19 cellular contexts compared by ENCODE assay signal in genomic region chr1:86798608-86799291, GRCh38.
DNase-seq lines count a peak whose midpoint lies in the region; ATAC-seq and TF ChIP-seq lines count a peak whose summit lies in the region.
"Had no signal": no experiment of that assay in that cellular context is flagged by ENCODE, and none has a peak within 500 bp of the region (broad histone marks: within the 10 kb centered on the region; RNA-seq: fewer than 3 reads in every experiment).

No MANE protein-coding gene starts in this region.

- no peaks in the 10 kb centered on the region for H3K27me3 Mint-ChIP-seq in activated CD8-positive, alpha-beta T cell treated with anti-CD3 and anti-CD28 coated beads for 36 hours
- H3K27me3 Mint-ChIP-seq in endothelial cell (ENCODE audit: unreplicated experiment), result no peaks in the 10 kb centered on the region

- CTCF ChIA-PET in activated CD8-positive, alpha-beta T cell treated with anti-CD3 and anti-CD28 coated beads for 36 hours (lab: Charles Lee), result no interaction called here

- H3K4me1 Mint-ChIP-seq in activated CD8-positive, alpha-beta T cell treated with anti-CD3 and anti-CD28 coated beads for 36 hours (ENCODE audit: low read depth), result no peaks in the 10 kb centered on the region
- no peaks in the 10 kb centered on the region for H3K4me1 Mint-ChIP-seq in endothelial cell (ENCODE audit: unreplicated experiment)
- H3K4me1 Mint-ChIP-seq: H9 had no signal

- no peak overlapping the region for H3K27ac Mint-ChIP-seq in activated CD8-positive, alpha-beta T cell treated with anti-CD3 and anti-CD28 coated beads for 36 hours
- no peak overlapping the region for H3K27ac Mint-ChIP-seq in endothelial cell (ENCODE audit: unreplicated experiment)
- H3K27ac Mint-ChIP-seq: H9 had no signal

- H3K4me3 Mint-ChIP-seq in activated CD8-positive, alpha-beta T cell treated with anti-CD3 and anti-CD28 coated beads for 36 hours, result no peak overlapping the region
- no peak overlapping the region for H3K4me3 Mint-ChIP-seq in endothelial cell (ENCODE audit: unreplicated experiment)
- H3K4me3 Mint-ChIP-seq: H9 had no signal

- TF ChIP-seq CTCF in GM12865 (IDR thresholded peaks at IDR 0.05; ENCODE audit: insufficient read depth, low read depth, low read length, missing control alignments) (no peak), endothelial cell (IDR thresholded peaks at IDR 0.05; ENCODE audit: unreplicated experiment) (no peak)
- TF ChIP-seq CTCF in activated CD8-positive, alpha-beta T cell treated with anti-CD3 and anti-CD28 coated beads for 36 hours (IDR thresholded peaks at IDR 0.05), result no peak

- POLR2A ChIA-PET in activated CD8-positive, alpha-beta T cell treated with anti-CD3 and anti-CD28 coated beads for 36 hours (lab: Charles Lee), result interaction anchor here (1.4 kb wide), 1 partner anchor 95 kb away, joined by 3 read pairs; the partner anchor contains the start of gene SH3GLB1

- peak; percentile 72 for ATAC-seq in GM19324 (IDR thresholded peaks at IDR 0.05; ENCODE audit: low FRiP score, unreplicated experiment)
- peak; percentile 58 for ATAC-seq in HG02798 (IDR thresholded peaks at IDR 0.05; ENCODE audit: poor library complexity, unreplicated experiment)
- peak; percentile 71 for ATAC-seq in activated CD8-positive, alpha-beta T cell treated with anti-CD3 and anti-CD28 coated beads for 36 hours
- ATAC-seq in GM19467 (IDR thresholded peaks at IDR 0.05; ENCODE audit: unreplicated experiment), result no peak
- ATAC-seq: left colon had no signal

- intact Hi-C loops in activated CD8-positive, alpha-beta T cell treated with anti-CD3 and anti-CD28 coated beads for 36 hours (cut with micrococcal nuclease), result no loop called here

- no peak overlapping the region for H3K4me3 ChIP-seq in GM12865 (ENCODE audit: low read depth, low read length)
- H3K4me3 ChIP-seq: coronary artery, PC-9, thyroid gland had no signal

- H3K36me3 Mint-ChIP-seq in activated CD8-positive, alpha-beta T cell treated with anti-CD3 and anti-CD28 coated beads for 36 hours (ENCODE audit: low read depth), result no peaks in the 10 kb centered on the region
- no peaks in the 10 kb centered on the region for H3K36me3 Mint-ChIP-seq in endothelial cell (ENCODE audit: low read depth, unreplicated experiment)

- peak; percentile 62 for DNase-seq in GM12865 (ENCODE audit: low read depth)
- no peak for DNase-seq in activated CD8-positive, alpha-beta T cell treated with anti-CD3 and anti-CD28 coated beads for 36 hours
- DNase-seq in T-helper 9 cell, result no peak
- DNase-seq in endothelial cell (ENCODE audit: low spot score), result no peak
- DNase-seq in NK-92 treated with Interleukin-12 subunit alpha and Interleukin-12 subunit beta, amount 100 ng/mL, for 24 hours (lab: John Stamatoyannopoulos, UW), result no peak
- DNase-seq: activated CD4-positive, CD25-positive, alpha-beta regulatory T cell treated with anti-CD3 and anti-CD28 coated beads, Interleukin-2, amount 50 U/mL, for 72 hours; aorta; H9; hippocampal formation; KBM-7; left colon; NCI-H1417; NCI-H446; PC-9; thyroid gland had no signal

- peaks cover 4% of the 10 kb centered on the region for H3K9me3 Mint-ChIP-seq in activated CD8-positive, alpha-beta T cell treated with anti-CD3 and anti-CD28 coated beads for 36 hours
- no peaks in the 10 kb centered on the region for H3K9me3 Mint-ChIP-seq in endothelial cell (ENCODE audit: unreplicated experiment)
